4 cellular contexts compared by ENCODE assay signal in the genomic region with DNA sequence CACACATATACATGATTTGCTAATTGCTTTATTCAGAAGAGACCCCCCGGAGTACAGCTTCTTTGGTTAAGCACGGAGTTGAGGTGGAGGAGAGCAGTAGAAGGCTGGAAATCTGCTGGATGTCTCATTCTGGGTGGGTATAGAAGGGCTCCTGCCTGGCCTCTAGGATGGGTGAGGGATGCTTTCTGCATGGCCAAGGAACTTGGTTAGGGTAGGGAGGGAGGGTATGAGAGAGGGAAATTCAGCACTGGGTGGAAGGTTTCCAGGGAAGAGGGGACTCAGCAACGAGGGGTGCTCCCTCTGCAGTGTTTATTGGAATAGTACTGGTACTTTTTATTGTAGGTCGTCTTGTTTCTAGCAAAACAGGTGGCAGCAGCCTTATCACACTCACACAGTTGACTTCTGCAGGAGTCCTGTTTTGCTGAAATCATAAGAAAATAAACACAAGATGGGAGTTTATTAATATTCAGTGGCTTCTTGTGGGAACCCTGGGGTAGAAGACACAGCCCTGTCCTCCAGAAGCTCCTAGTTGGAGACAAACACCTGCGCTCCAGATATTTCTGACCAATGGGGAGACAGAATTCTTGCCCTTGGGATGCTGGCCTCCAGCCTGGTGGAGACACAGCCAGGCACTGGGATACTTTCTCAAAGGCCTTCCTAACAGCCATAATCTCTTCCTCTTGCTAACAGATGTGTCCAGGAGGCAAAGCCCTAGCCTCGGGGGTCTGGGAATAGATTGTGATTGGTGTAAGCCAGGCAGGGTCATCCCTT.
A peak's percentile ranks its signal among the peaks of the same experiment; 100 is the strongest.
TF ChIP-seq lines count a peak whose summit lies in the region.

No MANE protein-coding gene starts in this region.

TF ChIP-seq in SK-N-SH, 30 proteins besides CTCF, POLR2A, EP300 and RAD21 (continues in another document):
- TF ChIP-seq RFX5 (IDR thresholded peaks at IDR 0.05; ENCODE audit: low read length) (no peak), FOSL2 (IDR thresholded peaks at IDR 0.05; ENCODE audit: borderline replicate concordance, low read depth) (no peak), ELF1 (IDR thresholded peaks at IDR 0.05) (no peak), RCOR1 (IDR thresholded peaks at IDR 0.05; ENCODE audit: low read length) (no peak), MXI1 (IDR thresholded peaks at IDR 0.05; ENCODE audit: low read depth, low read length) (no peak), SMC3 (IDR thresholded peaks at IDR 0.05; ENCODE audit: low read depth, low read length) (no peak), TEAD4 (IDR thresholded peaks at IDR 0.05; ENCODE audit: borderline replicate concordance, insufficient read depth) (no peak), FOXJ3 (CRISPR knock-in tag; IDR thresholded peaks at IDR 0.05) (no peak), NFIC (IDR thresholded peaks at IDR 0.05; ENCODE audit: borderline replicate concordance) (no peak), RXRA (IDR thresholded peaks at IDR 0.05; ENCODE audit: borderline replicate concordance, low read depth) (no peak), SIN3A (IDR thresholded peaks at IDR 0.05; ENCODE audit: borderline replicate concordance, low read depth, low read length) (no peak), GABPA (IDR thresholded peaks at IDR 0.05; ENCODE audit: low read depth) (no peak), CHD2 (IDR thresholded peaks at IDR 0.05; ENCODE audit: low read length, partially characterized antibody) (no peak), TCF12 (IDR thresholded peaks at IDR 0.05) (no peak)
- TF ChIP-seq, protein P1, sequence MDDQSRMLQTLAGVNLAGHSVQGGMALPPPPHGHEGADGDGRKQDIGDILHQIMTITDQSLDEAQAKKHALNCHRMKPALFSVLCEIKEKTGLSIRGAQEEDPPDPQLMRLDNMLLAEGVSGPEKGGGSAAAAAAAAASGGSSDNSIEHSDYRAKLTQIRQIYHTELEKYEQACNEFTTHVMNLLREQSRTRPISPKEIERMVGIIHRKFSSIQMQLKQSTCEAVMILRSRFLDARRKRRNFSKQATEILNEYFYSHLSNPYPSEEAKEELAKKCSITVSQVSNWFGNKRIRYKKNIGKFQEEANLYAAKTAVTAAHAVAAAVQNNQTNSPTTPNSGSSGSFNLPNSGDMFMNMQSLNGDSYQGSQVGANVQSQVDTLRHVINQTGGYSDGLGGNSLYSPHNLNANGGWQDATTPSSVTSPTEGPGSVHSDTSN (IDR thresholded peaks at IDR 0.05): no peak
- TF ChIP-seq, protein P2, sequence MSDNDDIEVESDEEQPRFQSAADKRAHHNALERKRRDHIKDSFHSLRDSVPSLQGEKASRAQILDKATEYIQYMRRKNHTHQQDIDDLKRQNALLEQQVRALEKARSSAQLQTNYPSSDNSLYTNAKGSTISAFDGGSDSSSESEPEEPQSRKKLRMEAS (IDR thresholded peaks at IDR 0.05; ENCODE audit: low read depth): no peak
- TF ChIP-seq, protein P3, sequence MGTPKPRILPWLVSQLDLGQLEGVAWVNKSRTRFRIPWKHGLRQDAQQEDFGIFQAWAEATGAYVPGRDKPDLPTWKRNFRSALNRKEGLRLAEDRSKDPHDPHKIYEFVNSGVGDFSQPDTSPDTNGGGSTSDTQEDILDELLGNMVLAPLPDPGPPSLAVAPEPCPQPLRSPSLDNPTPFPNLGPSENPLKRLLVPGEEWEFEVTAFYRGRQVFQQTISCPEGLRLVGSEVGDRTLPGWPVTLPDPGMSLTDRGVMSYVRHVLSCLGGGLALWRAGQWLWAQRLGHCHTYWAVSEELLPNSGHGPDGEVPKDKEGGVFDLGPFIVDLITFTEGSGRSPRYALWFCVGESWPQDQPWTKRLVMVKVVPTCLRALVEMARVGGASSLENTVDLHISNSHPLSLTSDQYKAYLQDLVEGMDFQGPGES (IDR thresholded peaks at IDR 0.05; ENCODE audit: low read depth, low read length): no peak

TF ChIP-seq in SK-N-SH treated with all-trans-retinoic acid at 6 μM for 48 hours, 23 proteins besides CTCF, POLR2A, EP300 and RAD21:
- no peak for TF ChIP-seq TCF4 (CRISPR knock-in tag; IDR thresholded peaks at IDR 0.05; ENCODE audit: borderline replicate concordance)
TF ChIP-seq in SK-N-SH treated with all-trans-retinoic acid at 6 μM for 48 hours: peak in this region for 0.

TF ChIP-seq in H1, 55 proteins besides CTCF, POLR2A, EP300 and RAD21:
- no peak for TF ChIP-seq GTF2F1 (IDR thresholded peaks at IDR 0.05; ENCODE audit: borderline replicate concordance, low read depth, low read length)
- TF ChIP-seq CHD2 (IDR thresholded peaks at IDR 0.05; ENCODE audit: low read length): no peak
- TF ChIP-seq EZH2 (IDR thresholded peaks at IDR 0.05; ENCODE audit: low read depth, low read length, severe bottlenecking): no peak
- TF ChIP-seq KDM5A (IDR thresholded peaks at IDR 0.05; ENCODE audit: low read length): no peak
- no peak for TF ChIP-seq TAF7 (optimal IDR thresholded peaks at IDR 0.05; ENCODE audit: borderline replicate concordance, low read depth, low read length)
- TF ChIP-seq NANOG (IDR thresholded peaks at IDR 0.05; ENCODE audit: insufficient read depth, low read depth, low read length, poor library complexity, severe bottlenecking): no peak
- TF ChIP-seq HDAC6 (IDR thresholded peaks at IDR 0.05; ENCODE audit: low read depth, low read length): no peak
- no peak for TF ChIP-seq POU5F1 (IDR thresholded peaks at IDR 0.05; ENCODE audit: low read depth, low read length)
- TF ChIP-seq SRF (IDR thresholded peaks at IDR 0.05; ENCODE audit: low read depth, low read length): no peak
- TF ChIP-seq YY1 (IDR thresholded peaks at IDR 0.05; ENCODE audit: low read depth, low read length): no peak
- TF ChIP-seq JUND (IDR thresholded peaks at IDR 0.05; ENCODE audit: low read length): no peak
- TF ChIP-seq SAP30 (IDR thresholded peaks at IDR 0.05; ENCODE audit: insufficient read depth, insufficient replicate concordance, low read length): no peak
- no peak for TF ChIP-seq TBP (IDR thresholded peaks at IDR 0.05; ENCODE audit: low read depth, low read length)
- no peak for TF ChIP-seq SP4 (IDR thresholded peaks at IDR 0.05; ENCODE audit: low read length)
- no peak for TF ChIP-seq JUN (IDR thresholded peaks at IDR 0.05; ENCODE audit: low read depth, low read length)

TF ChIP-seq in HepG2, 621 proteins besides CTCF, POLR2A, EP300 and RAD21:
- TF ChIP-seq ZNF775 (CRISPR knock-in tag; IDR thresholded peaks at IDR 0.05; ENCODE audit: borderline replicate concordance) (no peak), TOE1 (CRISPR knock-in tag; IDR thresholded peaks at IDR 0.05) (no peak), SETDB1 (CRISPR knock-in tag; IDR thresholded peaks at IDR 0.05; ENCODE audit: borderline replicate concordance) (no peak), ZMAT3 (CRISPR knock-in tag; conservative IDR thresholded peaks at IDR 0.05) (0 out of 2 replicates have a peak, but pooled peaks have one; percentile 10), ASH2L (IDR thresholded peaks at IDR 0.05; ENCODE audit: insufficient read length, low read depth, low read length) (peak; percentile 57), MEF2D (CRISPR knock-in tag; IDR thresholded peaks at IDR 0.05) (0 out of 2 replicates have a peak, but pooled peaks have one; percentile 6), ZNF263 (CRISPR knock-in tag; IDR thresholded peaks at IDR 0.05) (0 out of 2 replicates have a peak, but pooled peaks have one; percentile 24), RFX5 (IDR thresholded peaks at IDR 0.05; ENCODE audit: low read depth, low read length) (no peak), ZNF878 (CRISPR knock-in tag; IDR thresholded peaks at IDR 0.05) (no peak), NFE2L1 (CRISPR knock-in tag; IDR thresholded peaks at IDR 0.05; ENCODE audit: borderline replicate concordance) (no peak), MED8 (CRISPR knock-in tag; IDR thresholded peaks at IDR 0.05; ENCODE audit: insufficient replicate concordance) (no peak)
- TF ChIP-seq, protein P4, sequence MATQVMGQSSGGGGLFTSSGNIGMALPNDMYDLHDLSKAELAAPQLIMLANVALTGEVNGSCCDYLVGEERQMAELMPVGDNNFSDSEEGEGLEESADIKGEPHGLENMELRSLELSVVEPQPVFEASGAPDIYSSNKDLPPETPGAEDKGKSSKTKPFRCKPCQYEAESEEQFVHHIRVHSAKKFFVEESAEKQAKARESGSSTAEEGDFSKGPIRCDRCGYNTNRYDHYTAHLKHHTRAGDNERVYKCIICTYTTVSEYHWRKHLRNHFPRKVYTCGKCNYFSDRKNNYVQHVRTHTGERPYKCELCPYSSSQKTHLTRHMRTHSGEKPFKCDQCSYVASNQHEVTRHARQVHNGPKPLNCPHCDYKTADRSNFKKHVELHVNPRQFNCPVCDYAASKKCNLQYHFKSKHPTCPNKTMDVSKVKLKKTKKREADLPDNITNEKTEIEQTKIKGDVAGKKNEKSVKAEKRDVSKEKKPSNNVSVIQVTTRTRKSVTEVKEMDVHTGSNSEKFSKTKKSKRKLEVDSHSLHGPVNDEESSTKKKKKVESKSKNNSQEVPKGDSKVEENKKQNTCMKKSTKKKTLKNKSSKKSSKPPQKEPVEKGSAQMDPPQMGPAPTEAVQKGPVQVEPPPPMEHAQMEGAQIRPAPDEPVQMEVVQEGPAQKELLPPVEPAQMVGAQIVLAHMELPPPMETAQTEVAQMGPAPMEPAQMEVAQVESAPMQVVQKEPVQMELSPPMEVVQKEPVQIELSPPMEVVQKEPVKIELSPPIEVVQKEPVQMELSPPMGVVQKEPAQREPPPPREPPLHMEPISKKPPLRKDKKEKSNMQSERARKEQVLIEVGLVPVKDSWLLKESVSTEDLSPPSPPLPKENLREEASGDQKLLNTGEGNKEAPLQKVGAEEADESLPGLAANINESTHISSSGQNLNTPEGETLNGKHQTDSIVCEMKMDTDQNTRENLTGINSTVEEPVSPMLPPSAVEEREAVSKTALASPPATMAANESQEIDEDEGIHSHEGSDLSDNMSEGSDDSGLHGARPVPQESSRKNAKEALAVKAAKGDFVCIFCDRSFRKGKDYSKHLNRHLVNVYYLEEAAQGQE (IDR thresholded peaks at IDR 0.05; ENCODE audit: borderline replicate concordance in 1 of 2, low read depth in 1 of 2, low read length in 2 of 2): 0 out of 4 replicates have a peak, but pooled peaks of 1 of the 2 experiments have one; percentile 7
- TF ChIP-seq, protein P5, sequence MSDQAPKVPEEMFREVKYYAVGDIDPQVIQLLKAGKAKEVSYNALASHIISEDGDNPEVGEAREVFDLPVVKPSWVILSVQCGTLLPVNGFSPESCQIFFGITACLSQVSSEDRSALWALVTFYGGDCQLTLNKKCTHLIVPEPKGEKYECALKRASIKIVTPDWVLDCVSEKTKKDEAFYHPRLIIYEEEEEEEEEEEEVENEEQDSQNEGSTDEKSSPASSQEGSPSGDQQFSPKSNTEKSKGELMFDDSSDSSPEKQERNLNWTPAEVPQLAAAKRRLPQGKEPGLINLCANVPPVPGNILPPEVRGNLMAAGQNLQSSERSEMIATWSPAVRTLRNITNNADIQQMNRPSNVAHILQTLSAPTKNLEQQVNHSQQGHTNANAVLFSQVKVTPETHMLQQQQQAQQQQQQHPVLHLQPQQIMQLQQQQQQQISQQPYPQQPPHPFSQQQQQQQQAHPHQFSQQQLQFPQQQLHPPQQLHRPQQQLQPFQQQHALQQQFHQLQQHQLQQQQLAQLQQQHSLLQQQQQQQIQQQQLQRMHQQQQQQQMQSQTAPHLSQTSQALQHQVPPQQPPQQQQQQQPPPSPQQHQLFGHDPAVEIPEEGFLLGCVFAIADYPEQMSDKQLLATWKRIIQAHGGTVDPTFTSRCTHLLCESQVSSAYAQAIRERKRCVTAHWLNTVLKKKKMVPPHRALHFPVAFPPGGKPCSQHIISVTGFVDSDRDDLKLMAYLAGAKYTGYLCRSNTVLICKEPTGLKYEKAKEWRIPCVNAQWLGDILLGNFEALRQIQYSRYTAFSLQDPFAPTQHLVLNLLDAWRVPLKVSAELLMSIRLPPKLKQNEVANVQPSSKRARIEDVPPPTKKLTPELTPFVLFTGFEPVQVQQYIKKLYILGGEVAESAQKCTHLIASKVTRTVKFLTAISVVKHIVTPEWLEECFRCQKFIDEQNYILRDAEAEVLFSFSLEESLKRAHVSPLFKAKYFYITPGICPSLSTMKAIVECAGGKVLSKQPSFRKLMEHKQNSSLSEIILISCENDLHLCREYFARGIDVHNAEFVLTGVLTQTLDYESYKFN (CRISPR knock-in tag; conservative IDR thresholded peaks at IDR 0.05): 0 out of 2 replicates have a peak, but pooled peaks have one; percentile 10
- TF ChIP-seq, protein P6, sequence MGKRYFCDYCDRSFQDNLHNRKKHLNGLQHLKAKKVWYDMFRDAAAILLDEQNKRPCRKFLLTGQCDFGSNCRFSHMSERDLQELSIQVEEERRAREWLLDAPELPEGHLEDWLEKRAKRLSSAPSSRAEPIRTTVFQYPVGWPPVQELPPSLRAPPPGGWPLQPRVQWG (CRISPR knock-in tag; IDR thresholded peaks at IDR 0.05; ENCODE audit: borderline replicate concordance, low read depth): no peak
- TF ChIP-seq, protein P7, sequence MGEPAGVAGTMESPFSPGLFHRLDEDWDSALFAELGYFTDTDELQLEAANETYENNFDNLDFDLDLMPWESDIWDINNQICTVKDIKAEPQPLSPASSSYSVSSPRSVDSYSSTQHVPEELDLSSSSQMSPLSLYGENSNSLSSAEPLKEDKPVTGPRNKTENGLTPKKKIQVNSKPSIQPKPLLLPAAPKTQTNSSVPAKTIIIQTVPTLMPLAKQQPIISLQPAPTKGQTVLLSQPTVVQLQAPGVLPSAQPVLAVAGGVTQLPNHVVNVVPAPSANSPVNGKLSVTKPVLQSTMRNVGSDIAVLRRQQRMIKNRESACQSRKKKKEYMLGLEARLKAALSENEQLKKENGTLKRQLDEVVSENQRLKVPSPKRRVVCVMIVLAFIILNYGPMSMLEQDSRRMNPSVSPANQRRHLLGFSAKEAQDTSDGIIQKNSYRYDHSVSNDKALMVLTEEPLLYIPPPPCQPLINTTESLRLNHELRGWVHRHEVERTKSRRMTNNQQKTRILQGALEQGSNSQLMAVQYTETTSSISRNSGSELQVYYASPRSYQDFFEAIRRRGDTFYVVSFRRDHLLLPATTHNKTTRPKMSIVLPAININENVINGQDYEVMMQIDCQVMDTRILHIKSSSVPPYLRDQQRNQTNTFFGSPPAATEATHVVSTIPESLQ (CRISPR knock-in tag; conservative IDR thresholded peaks at IDR 0.05): no peak
- TF ChIP-seq, protein P8, sequence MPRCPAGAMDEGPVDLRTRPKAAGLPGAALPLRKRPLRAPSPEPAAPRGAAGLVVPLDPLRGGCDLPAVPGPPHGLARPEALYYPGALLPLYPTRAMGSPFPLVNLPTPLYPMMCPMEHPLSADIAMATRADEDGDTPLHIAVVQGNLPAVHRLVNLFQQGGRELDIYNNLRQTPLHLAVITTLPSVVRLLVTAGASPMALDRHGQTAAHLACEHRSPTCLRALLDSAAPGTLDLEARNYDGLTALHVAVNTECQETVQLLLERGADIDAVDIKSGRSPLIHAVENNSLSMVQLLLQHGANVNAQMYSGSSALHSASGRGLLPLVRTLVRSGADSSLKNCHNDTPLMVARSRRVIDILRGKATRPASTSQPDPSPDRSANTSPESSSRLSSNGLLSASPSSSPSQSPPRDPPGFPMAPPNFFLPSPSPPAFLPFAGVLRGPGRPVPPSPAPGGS (CRISPR knock-in tag; IDR thresholded peaks at IDR 0.05): no peak
TF ChIP-seq in HepG2: peak in this region for 6.
